In the genomic region with DNA sequence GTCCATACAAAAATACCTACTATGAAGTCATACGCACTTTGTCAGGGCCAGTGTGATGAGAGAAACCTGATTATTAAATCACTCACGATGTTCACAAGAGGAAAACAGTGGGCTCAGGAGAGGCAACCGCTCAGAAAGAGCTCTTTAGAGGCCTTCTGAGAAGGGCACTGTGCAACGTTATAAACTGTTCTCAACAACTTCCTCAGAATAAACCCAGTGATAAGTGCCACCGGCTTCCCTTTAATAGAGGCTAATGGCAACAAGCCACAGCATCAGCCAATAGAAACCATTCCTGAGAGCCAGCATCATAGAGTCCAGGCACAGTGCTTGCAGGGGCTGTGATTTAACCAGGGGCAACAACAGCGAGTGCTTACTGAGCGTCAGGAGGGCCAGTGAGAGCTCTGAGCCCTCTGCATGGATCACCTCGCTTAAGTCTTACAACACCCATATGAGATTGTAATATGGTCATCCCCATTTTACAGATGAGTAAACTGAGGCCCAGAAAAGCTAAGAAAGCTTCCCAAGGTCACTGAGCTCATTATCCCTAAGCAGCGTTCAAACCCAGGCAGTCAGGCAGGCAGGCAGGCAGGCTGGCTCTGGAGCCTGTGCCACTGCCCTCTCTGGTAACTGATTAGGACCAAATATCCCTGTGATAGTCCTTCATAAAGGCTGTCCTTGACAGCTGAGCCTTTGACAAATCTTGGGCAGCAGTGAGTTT, we compare ENCODE assay signal across 25 cellular contexts.
"Had no signal": no experiment of that assay in that cellular context is flagged by ENCODE, and none has a peak within 500 bp of the region (broad histone marks: within the 10 kb centered on the region; RNA-seq: fewer than 3 reads in every experiment).

No MANE protein-coding gene starts in this region.

- H3K4me1 Mint-ChIP-seq: activated CD4-positive, alpha-beta memory T cell treated with anti-CD3 and anti-CD28 coated beads, Interleukin-2, amount 10 ng/mL, durations not matched to agents 7 days and 5 days; stimulated activated effector memory CD8-positive, alpha-beta T cell treated with anti-CD3 and anti-CD28 coated beads, Interleukin-12 subunit alpha, Interleukin-12 subunit beta, amount 100 ng/mL, for 72 hours; T-helper 17 cell had no signal

- H3K4me3 Mint-ChIP-seq: activated CD4-positive, alpha-beta memory T cell treated with anti-CD3 and anti-CD28 coated beads, Interleukin-2, amount 10 ng/mL, durations not matched to agents 7 days and 5 days; activated CD4-positive, alpha-beta T cell treated with anti-CD3 and anti-CD28 coated beads, Interleukin-2, amount 10 ng/mL, durations not matched to agents 7 days and 5 days; activated naive CD4-positive, alpha-beta T cell treated with anti-CD3 and anti-CD28 coated beads, Interleukin-2, amount 10 ng/mL, durations not matched to agents 7 days and 5 days; activated naive CD8-positive, alpha-beta T cell treated with anti-CD3 and anti-CD28 coated beads, Interleukin-2, amount 10 ng/mL, durations not matched to agents 7 days and 5 days; activated T-cell treated with anti-CD3 and anti-CD28 coated beads, Interleukin-2, amount 50 U/mL, for 24 hours; effector memory CD8-positive, alpha-beta T cell; nephron; stimulated activated effector memory CD8-positive, alpha-beta T cell treated with anti-CD3 and anti-CD28 coated beads, Interleukin-12 subunit alpha, Interleukin-12 subunit beta, amount 100 ng/mL, for 72 hours; stimulated activated naive CD8-positive, alpha-beta T cell treated with anti-CD3 and anti-CD28 coated beads, Interleukin-15, Interleukin-2, amounts not matched to agents 100 ng/mL and 50 ng/mL, for 24 hours; T-helper 17 cell had no signal

- H3K27me3 ChIP-seq: ascending aorta, brain microvascular endothelial cell, heart right ventricle, left lung, upper lobe of right lung had no signal

- H3K36me3 ChIP-seq: brain microvascular endothelial cell, left lung, neutrophil, upper lobe of right lung had no signal

- DNase-seq: activated CD4-positive, alpha-beta memory T cell treated with anti-CD3 and anti-CD28 coated beads, Interleukin-2, amount 10 ng/mL, durations not matched to agents 7 days and 5 days; activated CD4-positive, alpha-beta T cell treated with anti-CD3 and anti-CD28 coated beads for 1 hour; activated CD4-positive, alpha-beta T cell treated with anti-CD3 and anti-CD28 coated beads, Interleukin-2, amount 10 ng/mL, durations not matched to agents 7 days and 5 days; activated CD8-positive, alpha-beta memory T cell treated with anti-CD3 and anti-CD28 coated beads, Interleukin-2, amount 50 U/mL, for 48 hours; activated gamma-delta T cell; activated naive CD4-positive, alpha-beta T cell treated with anti-CD3 and anti-CD28 coated beads, Interleukin-2, amount 10 ng/mL, durations not matched to agents 7 days and 5 days; activated naive CD8-positive, alpha-beta T cell treated with anti-CD3 and anti-CD28 coated beads, Interleukin-2, amount 10 ng/mL, durations not matched to agents 7 days and 5 days; activated T-cell treated with anti-CD3 and anti-CD28 coated beads, Interleukin-2, amount 50 U/mL, for 24 hours; brain microvascular endothelial cell; cortex of kidney; effector memory CD8-positive, alpha-beta T cell; left lung; mucosa of descending colon; small intestine; stimulated activated CD4-positive, alpha-beta T cell treated with anti-CD3 and anti-CD28 coated beads, Interleukin-4, amount 100 ng/mL, for 24 hours; T-helper 17 cell; T1000; upper lobe of right lung had no signal

- H3K4me1 ChIP-seq: ascending aorta, left lung, upper lobe of right lung had no signal

- H3K27ac ChIP-seq: ascending aorta, brain microvascular endothelial cell, heart right ventricle, left lung, neutrophil, upper lobe of right lung had no signal

- H3K27me3 Mint-ChIP-seq: activated CD4-positive, alpha-beta memory T cell treated with anti-CD3 and anti-CD28 coated beads, Interleukin-2, amount 10 ng/mL, durations not matched to agents 7 days and 5 days; activated CD4-positive, alpha-beta T cell treated with anti-CD3 and anti-CD28 coated beads, Interleukin-2, amount 10 ng/mL, durations not matched to agents 7 days and 5 days; activated naive CD4-positive, alpha-beta T cell treated with anti-CD3 and anti-CD28 coated beads, Interleukin-2, amount 10 ng/mL, durations not matched to agents 7 days and 5 days; activated T-cell treated with anti-CD3 and anti-CD28 coated beads, Interleukin-2, amount 50 U/mL, for 24 hours; effector memory CD8-positive, alpha-beta T cell; T-helper 17 cell had no signal

- H3K9me3 ChIP-seq: ascending aorta, left lung, mucosa of descending colon, neutrophil, upper lobe of right lung had no signal

- H3K27ac Mint-ChIP-seq: activated CD4-positive, alpha-beta memory T cell treated with anti-CD3 and anti-CD28 coated beads, Interleukin-2, amount 10 ng/mL, durations not matched to agents 7 days and 5 days; activated CD4-positive, alpha-beta T cell treated with anti-CD3 and anti-CD28 coated beads, Interleukin-2, amount 10 ng/mL, durations not matched to agents 7 days and 5 days; activated naive CD4-positive, alpha-beta T cell treated with anti-CD3 and anti-CD28 coated beads, Interleukin-2, amount 10 ng/mL, durations not matched to agents 7 days and 5 days; activated naive CD8-positive, alpha-beta T cell treated with anti-CD3 and anti-CD28 coated beads, Interleukin-2, amount 10 ng/mL, durations not matched to agents 7 days and 5 days; activated T-cell treated with anti-CD3 and anti-CD28 coated beads, Interleukin-2, amount 50 U/mL, for 24 hours; nephron; stimulated activated effector memory CD8-positive, alpha-beta T cell treated with anti-CD3 and anti-CD28 coated beads, Interleukin-12 subunit alpha, Interleukin-12 subunit beta, amount 100 ng/mL, for 72 hours; stimulated activated naive CD8-positive, alpha-beta T cell treated with anti-CD3 and anti-CD28 coated beads, Interleukin-15, Interleukin-2, amounts not matched to agents 100 ng/mL and 50 ng/mL, for 24 hours; T-helper 17 cell had no signal

- ATAC-seq: effector memory CD8-positive, alpha-beta T cell; left lung; mucosa of descending colon; sciatic nerve; stimulated activated effector memory CD8-positive, alpha-beta T cell treated with anti-CD3 and anti-CD28 coated beads, Interleukin-12 subunit alpha, Interleukin-12 subunit beta, amount 100 ng/mL, for 72 hours; T-helper 17 cell; upper lobe of right lung had no signal

- H3K4me3 ChIP-seq: ascending aorta, heart right ventricle, left lung, mucosa of descending colon, upper lobe of right lung had no signal

- H3K36me3 Mint-ChIP-seq: activated naive CD8-positive, alpha-beta T cell treated with anti-CD3 and anti-CD28 coated beads, Interleukin-2, amount 10 ng/mL, durations not matched to agents 7 days and 5 days; stimulated activated effector memory CD8-positive, alpha-beta T cell treated with anti-CD3 and anti-CD28 coated beads, Interleukin-12 subunit alpha, Interleukin-12 subunit beta, amount 100 ng/mL, for 72 hours had no signal

- H3K9me3 Mint-ChIP-seq: effector memory CD8-positive, alpha-beta T cell had no signal
